In the genomic region with DNA sequence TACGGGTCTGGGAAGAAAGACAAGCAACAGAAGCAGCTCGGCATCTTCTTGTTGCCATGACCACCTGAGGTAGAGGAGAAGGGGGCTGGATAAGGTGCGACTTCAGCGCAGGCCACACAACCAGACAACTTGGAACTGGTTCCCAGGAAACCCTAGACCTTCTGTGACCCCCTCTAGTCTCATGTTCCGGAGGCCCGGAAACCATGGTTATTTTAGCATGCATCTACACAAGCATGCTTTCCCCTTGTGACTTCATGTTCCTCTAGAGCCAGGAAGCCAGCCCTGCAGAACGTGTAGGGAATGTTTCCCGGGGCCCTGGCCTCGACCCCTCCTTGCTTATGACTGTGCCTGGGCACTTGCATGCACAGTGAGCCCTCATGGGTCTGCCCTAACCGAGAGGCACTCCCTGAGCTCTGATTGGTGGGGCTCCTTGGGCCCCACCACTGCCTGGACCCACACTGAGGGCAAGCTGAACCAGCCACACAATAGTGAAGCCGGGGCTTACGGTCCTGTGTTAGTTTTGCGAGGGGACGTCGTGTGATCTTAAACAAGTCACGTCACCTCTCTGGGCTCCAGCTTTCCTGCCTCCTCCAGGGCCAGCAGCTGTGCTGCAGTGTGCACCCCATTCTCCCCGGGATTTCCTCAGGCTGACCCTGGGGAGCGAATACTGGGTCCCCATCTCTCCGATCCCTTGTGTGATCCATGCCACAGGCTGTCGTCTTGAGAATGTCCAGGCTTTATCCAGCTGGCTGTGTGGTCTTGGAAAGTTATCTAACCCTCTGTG, we compare ENCODE assay signal across 1 cellular context.
TF ChIP-seq lines count a peak whose summit lies in the region.

No MANE protein-coding gene starts in this region.

TF ChIP-seq in WTC11, 78 proteins besides CTCF, POLR2A, EP300 and RAD21 (continued from another document):
- TF ChIP-seq ZNF281 (CRISPR knock-in tag; IDR thresholded peaks at IDR 0.05) (no peak), CREB1 (CRISPR knock-in tag; IDR thresholded peaks at IDR 0.05) (no peak)
